ENCODE assay signal across 20 cellular contexts in the genomic region with DNA sequence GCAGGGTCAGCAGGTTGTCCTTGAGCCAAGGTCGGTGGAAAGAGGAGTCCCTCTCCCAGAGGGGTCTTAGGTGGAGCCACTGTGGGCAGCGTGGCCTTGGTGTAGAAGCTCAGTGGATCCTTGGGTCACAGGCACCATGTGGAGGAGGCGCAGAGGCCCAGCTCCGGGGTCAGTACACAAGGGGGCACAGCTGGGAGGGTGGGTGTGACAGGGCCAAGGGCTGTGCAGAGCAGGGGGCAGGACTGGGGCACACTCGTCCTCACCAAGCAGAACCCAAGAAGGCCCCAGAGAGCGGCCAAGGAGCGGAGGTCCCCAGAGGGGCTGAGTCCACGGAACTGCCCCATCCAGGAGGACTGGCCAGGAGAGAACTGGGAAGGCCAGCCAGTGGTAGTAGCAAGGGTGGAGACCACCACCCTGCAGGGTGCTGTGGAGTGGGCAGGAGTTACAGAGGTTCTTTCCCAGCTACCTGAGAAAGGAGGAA. TPM values are rescaled to one million over a fixed set of nuclear protein-coding genes. Genes with fewer than 3 reads are reported as not detected.
DNase-seq lines count a peak whose midpoint lies in the region; ATAC-seq and TF ChIP-seq lines count a peak whose summit lies in the region.
"Had no signal": no experiment of that assay in that cellular context is flagged by ENCODE, and none has a peak within 500 bp of the region (broad histone marks: within the 10 kb centered on the region; RNA-seq: fewer than 3 reads in every experiment).

No MANE protein-coding gene starts in this region.

- no peaks in the 10 kb centered on the region for H3K36me3 ChIP-seq in vagina
- H3K36me3 ChIP-seq: cardiac muscle cell, neural progenitor cell had no signal

- H3K9me3 Mint-ChIP-seq in osteocyte (ENCODE audit: unreplicated experiment) = no peaks in the 10 kb centered on the region
- H3K9me3 Mint-ChIP-seq: activated naive CD4-positive, alpha-beta T cell treated with anti-CD3 and anti-CD28 coated beads for 36 hours had no signal

- peaks cover 40% of the 10 kb centered on the region for H3K27me3 Mint-ChIP-seq in osteocyte (ENCODE audit: unreplicated experiment)

- H3K4me1 Mint-ChIP-seq in osteocyte (ENCODE audit: unreplicated experiment) = peaks cover 17% of the 10 kb centered on the region

- no peaks in the 10 kb centered on the region for H3K9me3 ChIP-seq in vagina

- H3K4me3 Mint-ChIP-seq in osteocyte (ENCODE audit: unreplicated experiment) = no peak overlapping the region
- H3K4me3 Mint-ChIP-seq: activated naive CD4-positive, alpha-beta T cell treated with anti-CD3 and anti-CD28 coated beads for 36 hours; neural progenitor cell had no signal

- H3K27ac ChIP-seq in coronary artery = no peak overlapping the region
- no peak overlapping the region for H3K27ac ChIP-seq in vagina
- H3K27ac ChIP-seq in substantia nigra (ENCODE audit: low read depth, low read length, poor library complexity, severe bottlenecking) = no peak overlapping the region
- H3K27ac ChIP-seq: cardiac muscle cell, neural progenitor cell had no signal

- no peak for TF ChIP-seq POLR2A in vagina (IDR thresholded peaks at IDR 0.05)

- H3K27me3 ChIP-seq in vagina = no peaks in the 10 kb centered on the region
- H3K27me3 ChIP-seq: cardiac muscle cell had no signal

- no peak for TF ChIP-seq CTCF in coronary artery (IDR thresholded peaks at IDR 0.05)
- no peak for TF ChIP-seq CTCF in osteocyte (IDR thresholded peaks at IDR 0.05)
- no peak for TF ChIP-seq CTCF in vagina (IDR thresholded peaks at IDR 0.05)

- intact Hi-C loops in left ventricle myocardium superior (cut with micrococcal nuclease) = no loop called here
- intact Hi-C loops in Right ventricle myocardium inferior (cut with DNase I) = no loop called here
- intact Hi-C loops in vagina (cut with DNase I) = no loop called here

- H3K27ac Mint-ChIP-seq in osteocyte (ENCODE audit: unreplicated experiment) = no peak overlapping the region
- H3K27ac Mint-ChIP-seq: activated naive CD4-positive, alpha-beta T cell treated with anti-CD3 and anti-CD28 coated beads for 36 hours; neural progenitor cell had no signal

- DNase-seq in left ventricle myocardium superior (peak; percentile 18), Right ventricle myocardium inferior (ENCODE audit: missing footprints) (no peak), coronary artery (ENCODE audit: low spot score) (peak; percentile 68), osteocyte (ENCODE audit: extremely low spot score, unreplicated experiment) (peak; percentile 53), vagina (ENCODE audit: extremely low spot score in 2 of 2) (peak; percentile 78 to 81), substantia nigra (lab: John Stamatoyannopoulos, UW) (no peak), HPDE6-E6E7 (ENCODE audit: extremely low spot score) (no peak), SHP77 (lab: John Stamatoyannopoulos, UW) (no peak)
- DNase-seq: activated CD4-positive, alpha-beta T cell treated with anti-CD3 and anti-CD28 coated beads for 48 hours; activated naive CD4-positive, alpha-beta T cell treated with anti-CD3 and anti-CD28 coated beads for 36 hours; DMS 273 treated with DMSO at 0.1 percent for 48 hours; glutamatergic neuron; IMR-90; NCI-H1417; PC-3; stimulated activated CD4-positive, alpha-beta T cell treated with anti-CD3 and anti-CD28 coated beads, Interleukin-12 subunit alpha, Interleukin-12 subunit beta, amount 100 ng/mL, for 4 hours; T-helper 1 cell had no signal

- no peak for ATAC-seq in left ventricle myocardium superior
- no peak for ATAC-seq in Right ventricle myocardium inferior
- ATAC-seq: left colon, PC-3 had no signal

- H3K4me3 ChIP-seq in coronary artery (no peak overlapping the region), vagina (no peak overlapping the region)
- H3K4me3 ChIP-seq: cardiac muscle cell, neural progenitor cell had no signal

- H3K4me1 ChIP-seq in vagina = peaks cover 26% of the 10 kb centered on the region

- no peaks in the 10 kb centered on the region for H3K36me3 Mint-ChIP-seq in osteocyte (ENCODE audit: unreplicated experiment)

RNA-seq across cellular contexts. Expression of a gene that starts 2.4 kb away (rescaled TPM):
- total RNA-seq in left ventricle myocardium superior (13.4 TPM), Right ventricle myocardium inferior (13.4 TPM), osteocyte (37.9 and 39.9 TPM in 2 replicates), vagina (29.7 TPM)

Comparison
In these comparisons a context has a peak if more than half of its experiments do, and no peak if none do; other contexts are left out.
1. DNase-seq: peak in left ventricle myocardium superior (single experiment), coronary artery (single experiment), osteocyte (single experiment) and vagina (2 of 2); none in Right ventricle myocardium inferior (single experiment), substantia nigra (0 of 49), HPDE6-E6E7 (single experiment) and SHP77 (0 of 2).